Comparison of ENCODE assay signal across 32 cellular contexts in genomic region chr4:132276989-132277388, GRCh38.
"Had no signal": no experiment of that assay in that cellular context is flagged by ENCODE, and none has a peak within 500 bp of the region (broad histone marks: within the 10 kb centered on the region; RNA-seq: fewer than 3 reads in every experiment).

No MANE protein-coding gene starts in this region.

- H3K27ac ChIP-seq: adrenal gland, ascending aorta, body of pancreas, brain microvascular endothelial cell, breast epithelium, cardiac muscle cell had no signal

- H3K9me3 ChIP-seq: adrenal gland, ascending aorta, body of pancreas had no signal

- H3K36me3 ChIP-seq: adrenal gland, ascending aorta, brain microvascular endothelial cell, breast epithelium, cardiac muscle cell had no signal

- ATAC-seq: activated naive CD4-positive, alpha-beta T cell treated with anti-CD3 and anti-CD28 coated beads, Interleukin-2, amount 50 U/mL, for 72 hours; activated naive CD8-positive, alpha-beta T cell treated with anti-CD3 and anti-CD28 coated beads, Interleukin-2, amount 50 U/mL, for 24 hours; activated T-cell treated with anti-CD3 and anti-CD28 coated beads, Interleukin-2, amount 50 U/mL, for 4 hours; activated T-cell treated with anti-CD3 and anti-CD28 coated beads, Interleukin-2, amount 50 U/mL, for 72 hours; activated T-helper 17 cell treated with anti-CD3 and anti-CD28 coated beads, Interleukin-2, amount 50 U/mL, for 72 hours; body of pancreas had no signal

- DNase-seq: activated effector memory CD4-positive, alpha-beta T cell treated with anti-CD3 and anti-CD28 coated beads, Interleukin-2, amount 50 U/mL, for 16 hours; activated effector memory CD4-positive, alpha-beta T cell treated with Interleukin-2 at 50 U/mL for 16 hours; activated gamma-delta T cell; activated gamma-delta T cell treated with Interleukin-2 at 50 U/mL for 16 hours; activated naive CD4-positive, alpha-beta T cell; activated naive CD4-positive, alpha-beta T cell treated with anti-CD3 and anti-CD28 coated beads for 36 hours; activated naive CD4-positive, alpha-beta T cell treated with anti-CD3 and anti-CD28 coated beads, Interleukin-2, amount 10 ng/mL, durations not matched to agents 7 days and 5 days; activated naive CD4-positive, alpha-beta T cell treated with anti-CD3 and anti-CD28 coated beads, Interleukin-2, amount 50 U/mL, for 16 hours; activated naive CD4-positive, alpha-beta T cell treated with Interleukin-2 at 50 U/mL for 16 hours; activated naive CD8-positive, alpha-beta T cell treated with anti-CD3 and anti-CD28 coated beads for 36 hours; activated naive CD8-positive, alpha-beta T cell treated with anti-CD3 and anti-CD28 coated beads, Interleukin-2, amount 10 ng/mL, durations not matched to agents 7 days and 5 days; activated naive CD8-positive, alpha-beta T cell treated with anti-CD3 and anti-CD28 coated beads, Interleukin-2, amount 50 U/mL, for 24 hours; activated T-cell treated with anti-CD3 and anti-CD28 coated beads, Interleukin-2, amount 50 U/mL, for 4 hours; activated T-cell treated with anti-CD3 and anti-CD28 coated beads, Interleukin-2, amount 50 U/mL, for 48 hours; activated T-cell treated with anti-CD3 and anti-CD28 coated beads, Interleukin-2, amount 50 U/mL, for 72 hours; adrenal gland; amniotic stem cell; amygdala; aorta; body of pancreas; brain microvascular endothelial cell; caudate nucleus; central memory CD4-positive, alpha-beta T cell; cerebellar nuclear complex had no signal

- H3K27me3 ChIP-seq: adrenal gland, ascending aorta, body of pancreas, brain microvascular endothelial cell, breast epithelium, cardiac muscle cell had no signal

- H3K4me1 ChIP-seq: adrenal gland, ascending aorta, body of pancreas, breast epithelium had no signal

- H3K4me3 ChIP-seq: adrenal gland, ascending aorta, body of pancreas, breast epithelium, cardiac muscle cell had no signal

- FAIRE-seq: astrocyte, bronchial epithelial cell, colon had no signal
